Comparison of ENCODE assay signal across 9 cellular contexts in the genomic region with DNA sequence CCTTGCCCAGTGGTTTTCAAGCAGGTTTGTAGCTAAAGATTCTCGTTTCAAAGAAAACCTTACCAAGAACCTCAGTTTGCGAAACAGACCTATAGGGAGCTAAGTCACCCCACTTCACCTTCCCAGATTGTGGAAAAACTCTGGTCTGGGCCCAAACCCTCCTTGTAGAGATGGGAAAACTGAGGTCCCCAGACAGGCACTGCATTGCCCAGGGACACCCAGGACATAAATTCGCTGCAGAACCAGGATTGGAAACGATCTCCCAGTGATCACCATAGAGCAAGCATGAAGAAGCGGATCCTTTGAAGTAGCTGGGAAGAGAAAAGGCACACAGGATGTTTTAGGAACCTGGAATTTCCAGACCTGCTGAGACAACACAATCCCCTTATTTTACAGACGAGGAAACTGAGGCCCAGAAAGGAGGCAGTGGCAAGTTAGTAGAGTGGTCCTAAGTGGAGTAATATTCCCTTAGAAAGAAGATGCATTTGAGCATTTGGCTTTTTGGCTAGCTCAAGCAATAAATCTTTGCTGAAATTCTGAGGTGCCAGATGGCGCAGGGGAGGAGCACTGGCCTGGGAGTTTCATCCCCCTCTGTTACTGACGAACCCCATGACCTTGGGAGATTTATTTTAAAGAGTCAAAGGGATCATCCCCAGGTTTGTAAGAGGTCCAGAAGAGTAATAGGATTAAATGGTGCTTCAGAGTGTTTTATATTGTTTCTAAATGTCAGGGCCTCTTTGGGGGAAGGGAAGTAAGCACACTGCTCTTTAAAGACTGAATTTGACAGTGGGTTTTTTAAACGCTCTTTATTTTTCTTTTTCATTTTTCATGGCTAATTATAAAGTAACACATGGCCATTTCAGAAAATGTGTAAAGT.
DNase-seq lines count a peak whose midpoint lies in the region; ATAC-seq, FAIRE-seq and TF ChIP-seq lines count a peak whose summit lies in the region.
"Had no signal": no experiment of that assay in that cellular context is flagged by ENCODE, and none has a peak within 500 bp of the region (broad histone marks: within the 10 kb centered on the region; RNA-seq: fewer than 3 reads in every experiment).

No MANE protein-coding gene starts in this region.

- H3K4me2 ChIP-seq in hepatocyte = peak overlapping the region; percentile 80

- intact Hi-C loops in testis (cut with DNase I; ENCODE audit: low total_unique reads) (no loop called here), pancreas (cut with DNase I) (no loop called here)

- no peaks in the 10 kb centered on the region for H3K79me2 ChIP-seq in hepatocyte

- DNase-seq in DMS53 (lab: John Stamatoyannopoulos, UW) (peak; percentile 30), DMS53 treated with DMSO at 0.1 percent for 48 hours (lab: John Stamatoyannopoulos, UW; ENCODE audit: unreplicated experiment) (no peak), SK-N-MC (ENCODE audit: low read depth, low spot score) (no peak), hepatocyte (ENCODE audit: low spot score) (no peak), testis (no peak), NCI-H748 treated with DMSO at 0.1 percent for 48 hours (lab: John Stamatoyannopoulos, UW) (no peak), pancreas (no peak), NCI-H226 (no peak)

- H3K4me1 ChIP-seq in hepatocyte (ENCODE audit: insufficient read depth) (peaks cover 10% of the 10 kb centered on the region), testis (peaks cover 4% of the 10 kb centered on the region), pancreas (no peaks in the 10 kb centered on the region)

- H3K27ac ChIP-seq in SK-N-MC = peak overlapping the region; percentile 19
- no peak overlapping the region for H3K27ac ChIP-seq in hepatocyte
- H3K27ac ChIP-seq in testis = no peak overlapping the region
- H3K27ac ChIP-seq in pancreas = no peak overlapping the region
- H3K27ac ChIP-seq: 22Rv1 had no signal

- FAIRE-seq in pancreas (lab: Jason Lieb, UNC) = no peak

- WGBS in hepatocyte (ENCODE audit: low lambda C conversion rate, missing lambda C conversion rate) = 49% methylated on average over 9 of the region's 9 CpGs
- 47 to 48% methylated on average over 9 of the region's 9 CpGs for WGBS in testis, 2 donors
- WGBS in pancreas, 2 donors = 61 to 77% methylated on average over 9 of the region's 9 CpGs

- H4K20me1 ChIP-seq in hepatocyte (ENCODE audit: insufficient read depth, poor library complexity, severe bottlenecking) = no peaks in the 10 kb centered on the region

- no peaks in the 10 kb centered on the region for H3K9me2 ChIP-seq in hepatocyte (replicated peaks; ENCODE audit: insufficient read depth)

- TF ChIP-seq CTCF in hepatocyte (IDR thresholded peaks at IDR 0.05; ENCODE audit: poor library complexity) (no peak), testis (IDR thresholded peaks at IDR 0.05) (no peak), pancreas (IDR thresholded peaks at IDR 0.05) (no peak)

- ATAC-seq in pancreas = no peak

- no peak for TF ChIP-seq POLR2A in testis (IDR thresholded peaks at IDR 0.05)

- peak overlapping the region; percentile 67 for H3K4me3 ChIP-seq in SK-N-MC
- no peak overlapping the region for H3K4me3 ChIP-seq in hepatocyte
- H3K4me3 ChIP-seq in testis = peak overlapping the region; percentile 36 to 47
- H3K4me3 ChIP-seq in pancreas = peak overlapping the region in 1 of 4 donors; percentile 34

- H3K27me3 ChIP-seq in hepatocyte = no peaks in the 10 kb centered on the region
- H3K27me3 ChIP-seq in testis = no peaks in the 10 kb centered on the region
- H3K27me3 ChIP-seq in pancreas = no peaks in the 10 kb centered on the region

- H2AFZ ChIP-seq in hepatocyte = peak overlapping the region; percentile 72

- H3K9me3 ChIP-seq in SK-N-MC (ENCODE audit: low read depth, low read length) (no peaks in the 10 kb centered on the region), hepatocyte (ENCODE audit: low read depth) (no peaks in the 10 kb centered on the region), testis (no peaks in the 10 kb centered on the region), pancreas (no peaks in the 10 kb centered on the region)

- H3K36me3 ChIP-seq in SK-N-MC (ENCODE audit: insufficient read depth, low read length) = no peaks in the 10 kb centered on the region
- H3K36me3 ChIP-seq in hepatocyte (replicated peaks; ENCODE audit: insufficient read depth, low read depth) = no peaks in the 10 kb centered on the region
- no peaks in the 10 kb centered on the region for H3K36me3 ChIP-seq in testis (ENCODE audit: low read depth, missing control alignments)
- no peaks in the 10 kb centered on the region for H3K36me3 ChIP-seq in pancreas

- no peak overlapping the region for H3K9ac ChIP-seq in SK-N-MC (ENCODE audit: insufficient read length)
